Comparison of ENCODE assay signal across 9 cellular contexts in genomic region chr18:26839609-26840008, GRCh38. TPM values are rescaled to one million over a fixed set of nuclear protein-coding genes. Genes with fewer than 3 reads are reported as not detected.
"Had no signal": no experiment of that assay in that cellular context is flagged by ENCODE, and none has a peak within 500 bp of the region (broad histone marks: within the 10 kb centered on the region; RNA-seq: fewer than 3 reads in every experiment).

No MANE protein-coding gene starts in this region.

- H3K4me3 ChIP-seq: GM12878 had no signal

- DNase-seq: GDM1, GF-D8 had no signal

- ATAC-seq: GM12878 had no signal

- FAIRE-seq: G401.6, GM12878, GM12891, GM12892, GM18507, GM19239 had no signal

RNA-seq across cellular contexts. Expression of gene AQP4, which starts 25.9 kb away (rescaled TPM):
- total RNA-seq: G401 had no signal
